Comparison of ENCODE assay signal across 25 cellular contexts in genomic region chr13:111458739-111459138, GRCh38.
"Had no signal": no experiment of that assay in that cellular context is flagged by ENCODE, and none has a peak within 500 bp of the region (broad histone marks: within the 10 kb centered on the region; RNA-seq: fewer than 3 reads in every experiment).

No MANE protein-coding gene starts in this region.

- H3K4me3 ChIP-seq: Peyer's patch, SJCRH30 had no signal

- H3K9me3 ChIP-seq: Peyer's patch, SJCRH30, SK-N-SH had no signal

- H3K4me1 Mint-ChIP-seq: activated CD8-positive, alpha-beta memory T cell treated with anti-CD3 and anti-CD28 coated beads, Interleukin-2, amount 10 ng/mL, durations not matched to agents 7 days and 5 days; central memory CD8-positive, alpha-beta T cell had no signal

- DNase-seq: activated CD4-positive, alpha-beta T cell treated with anti-CD3 and anti-CD28 coated beads for 36 hours; activated CD4-positive, alpha-beta T cell treated with anti-CD3 and anti-CD28 coated beads, Interleukin-2, amount 50 U/mL, for 1 hour; activated CD8-positive, alpha-beta memory T cell treated with anti-CD3 and anti-CD28 coated beads, Interleukin-2, amount 10 ng/mL, durations not matched to agents 7 days and 5 days; activated CD8-positive, alpha-beta T cell treated with anti-CD3 and anti-CD28 coated beads, Interleukin-2, amount 10 ng/mL, durations not matched to agents 7 days and 5 days; activated effector memory CD4-positive, alpha-beta T cell treated with anti-CD3 and anti-CD28 coated beads, Interleukin-2, amount 50 U/mL, for 16 hours; activated naive CD4-positive, alpha-beta T cell treated with anti-CD3 and anti-CD28 coated beads for 36 hours; activated T-cell treated with anti-CD3 and anti-CD28 coated beads, Interleukin-2, amount 50 U/mL, for 4 hours; amygdala; Karpas-422; NCI-H1048; NCI-H1930; NCI-H2171; NCI-H226; NCI-H526; NCI-H774; Right ventricle myocardium superior; SK-N-SH; T-helper 1 cell had no signal

- H3K9ac ChIP-seq: SK-N-SH had no signal

- H3K36me3 Mint-ChIP-seq: activated CD8-positive, alpha-beta memory T cell treated with anti-CD3 and anti-CD28 coated beads, Interleukin-2, amount 10 ng/mL, durations not matched to agents 7 days and 5 days had no signal

- H3K4me1 ChIP-seq: Peyer's patch, SJCRH30 had no signal

- H3K27me3 ChIP-seq: Peyer's patch had no signal

- H3K4me3 Mint-ChIP-seq: activated CD4-positive, alpha-beta T cell treated with anti-CD3 and anti-CD28 coated beads for 36 hours; activated CD8-positive, alpha-beta memory T cell treated with anti-CD3 and anti-CD28 coated beads, Interleukin-2, amount 10 ng/mL, durations not matched to agents 7 days and 5 days; activated CD8-positive, alpha-beta T cell treated with anti-CD3 and anti-CD28 coated beads, Interleukin-2, amount 10 ng/mL, durations not matched to agents 7 days and 5 days; activated naive CD4-positive, alpha-beta T cell treated with anti-CD3 and anti-CD28 coated beads for 36 hours; activated naive CD8-positive, alpha-beta T cell; activated T-cell treated with anti-CD3 and anti-CD28 coated beads, Interleukin-2, amount 50 U/mL, for 4 hours; brain; central memory CD8-positive, alpha-beta T cell had no signal

- H3K27ac Mint-ChIP-seq: activated CD4-positive, alpha-beta T cell treated with anti-CD3 and anti-CD28 coated beads for 36 hours; activated CD8-positive, alpha-beta memory T cell treated with anti-CD3 and anti-CD28 coated beads, Interleukin-2, amount 10 ng/mL, durations not matched to agents 7 days and 5 days; activated CD8-positive, alpha-beta T cell treated with anti-CD3 and anti-CD28 coated beads, Interleukin-2, amount 10 ng/mL, durations not matched to agents 7 days and 5 days; activated naive CD4-positive, alpha-beta T cell treated with anti-CD3 and anti-CD28 coated beads for 36 hours; activated naive CD8-positive, alpha-beta T cell; brain had no signal

- H3K9me2 ChIP-seq: SK-N-SH had no signal

- H3K9me3 Mint-ChIP-seq: activated T-cell treated with anti-CD3 and anti-CD28 coated beads, Interleukin-2, amount 50 U/mL, for 4 hours; central memory CD8-positive, alpha-beta T cell had no signal

- H3K27me3 Mint-ChIP-seq: brain had no signal

- H3K4me2 ChIP-seq: SK-N-SH had no signal

- H3K27ac ChIP-seq: Peyer's patch, RWPE1, SJCRH30, VCaP had no signal

- H3K36me3 ChIP-seq: Peyer's patch, SJCRH30 had no signal
